ENCODE assay signal across 1 cellular context in genomic region chrX:119784747-119785446, GRCh38.
TF ChIP-seq lines count a peak whose summit lies in the region.

No MANE protein-coding gene starts in this region.

TF ChIP-seq in endothelial cell of umbilical vein, 7 proteins besides CTCF, POLR2A, EP300 and RAD21 (continued from another document):
- TF ChIP-seq EZH2 (IDR thresholded peaks at IDR 0.05; ENCODE audit: borderline replicate concordance, low read depth, low read length, severe bottlenecking) = no peak
- no peak for TF ChIP-seq GATA2 (IDR thresholded peaks at IDR 0.05; ENCODE audit: insufficient read depth, insufficient read length, low read depth, low read length)
- no peak for TF ChIP-seq MYC (IDR thresholded peaks at IDR 0.05; ENCODE audit: low read depth, low read length)
TF ChIP-seq in endothelial cell of umbilical vein: peak in this region for 0.
